In genomic region chr5:69252437-69252836, GRCh38 we compare ENCODE assay signal across 20 cellular contexts.
"Had no signal": no experiment of that assay in that cellular context is flagged by ENCODE, and none has a peak within 500 bp of the region (broad histone marks: within the 10 kb centered on the region; RNA-seq: fewer than 3 reads in every experiment).

No MANE protein-coding gene starts in this region.

- FAIRE-seq: endometrium had no signal

- H3K4me1 ChIP-seq: heart left ventricle, sigmoid colon, testis, tibial nerve had no signal

- DNase-seq: cortex of kidney; dorsolateral prefrontal cortex; effector memory CD4-positive, alpha-beta T cell; heart left ventricle; hippocampal formation; left colon; mammary epithelial cell; mucosa of descending colon; naive thymus-derived CD8-positive, alpha-beta T cell; posterior cingulate gyrus; sigmoid colon; stimulated activated CD4-positive, alpha-beta T cell treated with anti-CD3 and anti-CD28 coated beads, Interleukin-2, amount 100 ng/mL, for 24 hours; stimulated activated CD4-positive, alpha-beta T cell treated with anti-CD3 and anti-CD28 coated beads, Interleukin-4, amount 100 ng/mL, for 4 hours; stimulated activated naive B cell treated with anti-CD40 and anti-IgM and Interleukin-4, amounts not matched to agents 10 μg/mL and 1 μg/mL and 100 μg/mL, for 72 hours; stimulated activated naive CD8-positive, alpha-beta T cell treated with anti-CD3 and anti-CD28 coated beads, Interleukin-15, amount 100 ng/mL, for 72 hours; testis had no signal

- ATAC-seq: esophagus mucosa; heart left ventricle; left colon; mucosa of descending colon; naive thymus-derived CD8-positive, alpha-beta T cell; stimulated activated naive B cell treated with anti-CD40 and anti-IgM and Interleukin-4, amounts not matched to agents 10 μg/mL and 1 μg/mL and 100 μg/mL, for 72 hours; stimulated activated naive CD8-positive, alpha-beta T cell treated with anti-CD3 and anti-CD28 coated beads, Interleukin-15, amount 100 ng/mL, for 72 hours had no signal

- H3K27ac ChIP-seq: dorsolateral prefrontal cortex, heart left ventricle, sigmoid colon, skin epidermis, testis, tibial nerve had no signal

- H3K9me3 ChIP-seq: mucosa of descending colon, sigmoid colon, testis had no signal

- H3K4me3 ChIP-seq: dorsolateral prefrontal cortex, heart left ventricle, mucosa of descending colon, sigmoid colon, skin epidermis, testis, tibial nerve had no signal

- H3K27me3 ChIP-seq: dorsolateral prefrontal cortex, heart left ventricle, sigmoid colon, testis, tibial nerve had no signal
